ENCODE assay signal across 1 cellular context in the genomic region with DNA sequence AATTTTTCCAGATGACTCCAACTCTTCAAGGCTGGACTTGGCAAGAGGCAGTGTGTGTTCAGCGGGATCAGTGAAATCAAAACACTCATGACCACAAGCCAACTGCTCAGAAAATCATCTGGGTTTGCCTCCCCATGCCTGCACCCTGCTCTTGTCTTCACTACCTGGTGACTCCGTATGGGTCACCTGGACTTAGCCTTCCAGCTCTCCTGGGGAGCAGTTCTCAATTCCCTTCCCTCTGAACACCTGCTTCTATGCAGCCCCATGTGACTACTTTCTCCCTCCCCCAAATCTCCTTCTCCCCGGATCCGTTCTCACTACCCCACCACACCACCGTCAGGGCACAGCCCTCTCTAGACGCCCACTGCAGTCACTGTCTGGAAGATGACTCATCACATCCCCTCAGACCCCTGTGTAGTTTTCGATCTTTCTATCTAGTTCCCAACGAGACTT.
TF ChIP-seq lines count a peak whose summit lies in the region.

No MANE protein-coding gene starts in this region.

TF ChIP-seq in SK-N-SH, 30 proteins besides CTCF, POLR2A, EP300 and RAD21 (continued from another document):
- TF ChIP-seq, protein P1, sequence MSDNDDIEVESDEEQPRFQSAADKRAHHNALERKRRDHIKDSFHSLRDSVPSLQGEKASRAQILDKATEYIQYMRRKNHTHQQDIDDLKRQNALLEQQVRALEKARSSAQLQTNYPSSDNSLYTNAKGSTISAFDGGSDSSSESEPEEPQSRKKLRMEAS (IDR thresholded peaks at IDR 0.05; ENCODE audit: low read depth) = no peak
- TF ChIP-seq SMC3 (IDR thresholded peaks at IDR 0.05; ENCODE audit: low read depth, low read length) = no peak
- no peak for TF ChIP-seq TCF12 (IDR thresholded peaks at IDR 0.05)
- TF ChIP-seq EZH2phosphoT487 (IDR thresholded peaks at IDR 0.05; ENCODE audit: borderline replicate concordance, low read depth) = no peak
- TF ChIP-seq, protein P2, sequence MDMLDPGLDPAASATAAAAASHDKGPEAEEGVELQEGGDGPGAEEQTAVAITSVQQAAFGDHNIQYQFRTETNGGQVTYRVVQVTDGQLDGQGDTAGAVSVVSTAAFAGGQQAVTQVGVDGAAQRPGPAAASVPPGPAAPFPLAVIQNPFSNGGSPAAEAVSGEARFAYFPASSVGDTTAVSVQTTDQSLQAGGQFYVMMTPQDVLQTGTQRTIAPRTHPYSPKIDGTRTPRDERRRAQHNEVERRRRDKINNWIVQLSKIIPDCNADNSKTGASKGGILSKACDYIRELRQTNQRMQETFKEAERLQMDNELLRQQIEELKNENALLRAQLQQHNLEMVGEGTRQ (IDR thresholded peaks at IDR 0.05; ENCODE audit: borderline replicate concordance, low read depth, low read length) = no peak
- no peak for TF ChIP-seq FOXM1 (IDR thresholded peaks at IDR 0.05; ENCODE audit: low read depth)
- TF ChIP-seq FOSL2 (IDR thresholded peaks at IDR 0.05; ENCODE audit: borderline replicate concordance, low read depth) = no peak
- TF ChIP-seq, protein P3, sequence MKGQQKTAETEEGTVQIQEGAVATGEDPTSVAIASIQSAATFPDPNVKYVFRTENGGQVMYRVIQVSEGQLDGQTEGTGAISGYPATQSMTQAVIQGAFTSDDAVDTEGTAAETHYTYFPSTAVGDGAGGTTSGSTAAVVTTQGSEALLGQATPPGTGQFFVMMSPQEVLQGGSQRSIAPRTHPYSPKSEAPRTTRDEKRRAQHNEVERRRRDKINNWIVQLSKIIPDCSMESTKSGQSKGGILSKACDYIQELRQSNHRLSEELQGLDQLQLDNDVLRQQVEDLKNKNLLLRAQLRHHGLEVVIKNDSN (IDR thresholded peaks at IDR 0.05; ENCODE audit: borderline replicate concordance, low read depth) = no peak
